In the genomic region with DNA sequence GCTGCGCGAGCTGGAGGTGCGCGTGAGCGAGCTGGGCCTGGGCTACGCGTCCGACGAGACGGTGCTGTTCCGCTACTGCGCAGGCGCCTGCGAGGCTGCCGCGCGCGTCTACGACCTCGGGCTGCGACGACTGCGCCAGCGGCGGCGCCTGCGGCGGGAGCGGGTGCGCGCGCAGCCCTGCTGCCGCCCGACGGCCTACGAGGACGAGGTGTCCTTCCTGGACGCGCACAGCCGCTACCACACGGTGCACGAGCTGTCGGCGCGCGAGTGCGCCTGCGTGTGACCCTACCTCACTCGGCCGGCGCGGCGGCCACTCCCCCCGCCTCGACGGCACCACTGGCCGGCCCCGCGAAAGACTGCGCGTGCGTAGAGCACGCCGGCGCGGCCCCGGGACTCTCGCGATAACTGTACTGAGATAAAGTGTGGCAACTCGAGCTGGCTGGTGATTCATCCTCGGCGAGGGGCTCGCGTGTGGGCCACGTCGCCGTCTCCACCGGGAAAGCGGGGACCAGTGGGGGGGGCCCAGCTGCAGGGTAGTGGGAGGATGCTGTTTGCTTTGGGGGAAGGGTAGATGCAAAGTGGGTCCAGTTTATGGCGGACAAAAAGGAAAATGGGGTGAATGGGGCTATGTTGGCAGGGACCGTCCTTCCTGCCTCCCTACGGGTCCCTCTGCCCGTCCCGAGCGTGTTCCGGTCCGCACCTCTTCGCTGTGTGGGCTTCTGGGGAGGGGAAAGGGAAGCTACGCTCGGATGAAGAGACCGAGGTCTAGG, we compare ENCODE assay signal across 8 cellular contexts. TPM values are rescaled to one million over a fixed set of nuclear protein-coding genes. Genes with fewer than 3 reads are reported as not detected.
DNase-seq lines count a peak whose midpoint lies in the region; ATAC-seq and TF ChIP-seq lines count a peak whose summit lies in the region.

No MANE protein-coding gene starts in this region.

- peak; percentile 54 to 89 for TF ChIP-seq POLR2A in uterus (IDR thresholded peaks at IDR 0.05)

- H4K20me1 ChIP-seq in hepatocyte (ENCODE audit: insufficient read depth, poor library complexity, severe bottlenecking) = no peaks in the 10 kb centered on the region

- H3K9me3 ChIP-seq in hepatocyte (ENCODE audit: low read depth) (no peaks in the 10 kb centered on the region), uterus (no peaks in the 10 kb centered on the region)

- peaks cover 18% of the 10 kb centered on the region for H3K4me1 ChIP-seq in hepatocyte (ENCODE audit: insufficient read depth)
- peaks cover 14% of the 10 kb centered on the region for H3K4me1 ChIP-seq in rectal smooth muscle tissue (ENCODE audit: control insufficient read depth, insufficient read depth, low read length)
- peaks cover 0 to 7% of the 10 kb centered on the region in 2 donors for H3K4me1 ChIP-seq in uterus

- no peaks in the 10 kb centered on the region for H3K9me2 ChIP-seq in hepatocyte (replicated peaks; ENCODE audit: insufficient read depth)

- peak overlapping the region; percentile 66 for H3K4me3 ChIP-seq in GM12864 (ENCODE audit: low read depth, low read length)
- peak overlapping the region; percentile 52 for H3K4me3 ChIP-seq in hepatocyte
- peak overlapping the region; percentile 64 for H3K4me3 ChIP-seq in rectal smooth muscle tissue (ENCODE audit: low read length)
- peak overlapping the region; percentile 2 to 20 for H3K4me3 ChIP-seq in uterus

- 2% methylated on average over 61 of the region's 91 CpGs for WGBS in hepatocyte (ENCODE audit: low lambda C conversion rate, missing lambda C conversion rate)

- no peaks in the 10 kb centered on the region for H3K36me3 ChIP-seq in hepatocyte (replicated peaks; ENCODE audit: insufficient read depth, low read depth)
- no peaks in the 10 kb centered on the region for H3K36me3 ChIP-seq in rectal smooth muscle tissue (ENCODE audit: control insufficient read depth, insufficient read depth, low read length)
- no peaks in the 10 kb centered on the region for H3K36me3 ChIP-seq in uterus

- ATAC-seq in HG02623 (IDR thresholded peaks at IDR 0.05; ENCODE audit: unreplicated experiment) = peak; percentile 50

- no peaks in the 10 kb centered on the region for H3K79me2 ChIP-seq in hepatocyte

- DNase-seq in GM12864 (ENCODE audit: low read depth) = peak; percentile 69
- DNase-seq in NCI-H1417 (lab: John Stamatoyannopoulos, UW) = peak; percentile 93 to 97 (median 97)
- DNase-seq in T-helper 1 cell = peak; percentile 84 to 97 (median 89)
- peak in 55 of 58 donors; percentile 20 to 82 (median 65) for DNase-seq in anterior cingulate cortex (lab: John Stamatoyannopoulos, UW)
- peak; percentile 98 for DNase-seq in hepatocyte (ENCODE audit: low spot score)
- DNase-seq in uterus = peak; percentile 64 to 69

- H3K9ac ChIP-seq in rectal smooth muscle tissue (ENCODE audit: low read length) = peak overlapping the region; percentile 46

- H3K27me3 ChIP-seq in hepatocyte (no peaks in the 10 kb centered on the region), rectal smooth muscle tissue (ENCODE audit: control insufficient read depth, insufficient read depth, low read length) (no peaks in the 10 kb centered on the region), uterus (peaks cover 0 to 6% of the 10 kb centered on the region in 2 donors)

- H2AFZ ChIP-seq in hepatocyte = peak overlapping the region; percentile 61

- TF ChIP-seq CTCF in GM12864 (IDR thresholded peaks at IDR 0.05; ENCODE audit: low read depth, low read length, missing control alignments) = no peak
- no peak for TF ChIP-seq CTCF in hepatocyte (IDR thresholded peaks at IDR 0.05; ENCODE audit: poor library complexity)
- no peak for TF ChIP-seq CTCF in uterus (IDR thresholded peaks at IDR 0.05)

- intact Hi-C loops in uterus (cut with DNase I; ENCODE audit: low total_unique reads) = no loop called here

- peak overlapping the region; percentile 96 for H3K4me2 ChIP-seq in hepatocyte

- H3K27ac ChIP-seq in hepatocyte (peak overlapping the region; percentile 96), rectal smooth muscle tissue (ENCODE audit: low read depth, low read length) (peak overlapping the region; percentile 83), uterus (peak overlapping the region in 1 of 2 donors; percentile 41)

RNA-seq across cellular contexts. Expression of gene FUT6, which starts 11.4 kb away (rescaled TPM):
- total RNA-seq in hepatocyte = 0.07 and 0.36 TPM in 2 replicates
- polyA plus RNA-seq in hepatocyte = 0.90 TPM in 1 of 2 replicates, not detected in the other
- under 1 TPM in 1 of 4 donors, not detected in 3; 0.55 TPM for total RNA-seq in uterus

RNA-seq across cellular contexts. Expression of gene FUT3, which starts 23.2 kb away (rescaled TPM):
- total RNA-seq in hepatocyte (0.08 TPM in 1 of 2 replicates, not detected in the other), uterus (under 1 TPM in 1 of 4 donors, not detected in 3; 0.29 TPM)
- 0.45 TPM in 1 of 2 replicates, not detected in the other for polyA plus RNA-seq in hepatocyte

RNA-seq across cellular contexts. Expression of gene NRTN, which starts 23.2 kb away (rescaled TPM):
- total RNA-seq in hepatocyte (2.7 and 5.6 TPM in 2 replicates), uterus (under 1 TPM in 1 of 4 donors, not detected in 3; 0.35 TPM)
- polyA plus RNA-seq in hepatocyte = 31.1 and 35.6 TPM in 2 replicates

RNA-seq across cellular contexts. Expression of gene DUS3L, which starts 37.1 kb away (rescaled TPM):
- total RNA-seq in hepatocyte (24.9 and 26.7 TPM in 2 replicates), uterus (10 to 100 TPM; 30.6 to 46.1 (median 37.1) TPM)
- polyA plus RNA-seq in hepatocyte = 28.9 and 44.9 TPM in 2 replicates

RNA-seq across cellular contexts. Expression of gene FUT5, which starts 42.3 kb away (rescaled TPM):
- total RNA-seq in hepatocyte = not detected in 2 replicates
- not detected in 2 replicates for polyA plus RNA-seq in hepatocyte
- total RNA-seq in uterus = not detected

Comparison
In these comparisons a context has a peak if more than half of its experiments do, and no peak if none do; other contexts are left out.
1. H3K4me3 ChIP-seq: peak in every context shown above with its lines; median percentile 66 in GM12864; 64 in rectal smooth muscle tissue; 52 in hepatocyte; 11 in uterus.